1 cellular context compared by ENCODE assay signal in the genomic region with DNA sequence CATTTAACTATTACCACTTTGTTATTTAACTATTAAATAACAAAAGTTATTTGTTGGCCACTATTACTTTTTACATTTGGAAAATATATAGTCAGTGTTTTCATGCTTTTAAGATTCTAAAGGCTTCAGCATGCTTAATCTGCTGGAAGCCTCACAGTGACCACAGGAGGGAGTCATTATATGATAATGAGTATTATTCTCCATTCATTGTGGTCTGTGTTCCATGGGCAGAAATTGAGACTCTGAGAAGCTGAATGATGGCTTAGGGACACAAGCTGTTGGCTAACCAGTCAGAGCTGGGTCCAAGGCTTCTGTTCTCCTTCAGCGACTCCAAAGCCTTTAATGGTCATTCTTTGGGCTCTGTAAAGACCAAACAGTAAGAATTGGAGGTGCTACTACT.
TF ChIP-seq lines count a peak whose summit lies in the region.

No MANE protein-coding gene starts in this region.

TF ChIP-seq in GM23338, 12 proteins besides CTCF, POLR2A, EP300 and RAD21 (continued from another document):
- TF ChIP-seq, protein P1, sequence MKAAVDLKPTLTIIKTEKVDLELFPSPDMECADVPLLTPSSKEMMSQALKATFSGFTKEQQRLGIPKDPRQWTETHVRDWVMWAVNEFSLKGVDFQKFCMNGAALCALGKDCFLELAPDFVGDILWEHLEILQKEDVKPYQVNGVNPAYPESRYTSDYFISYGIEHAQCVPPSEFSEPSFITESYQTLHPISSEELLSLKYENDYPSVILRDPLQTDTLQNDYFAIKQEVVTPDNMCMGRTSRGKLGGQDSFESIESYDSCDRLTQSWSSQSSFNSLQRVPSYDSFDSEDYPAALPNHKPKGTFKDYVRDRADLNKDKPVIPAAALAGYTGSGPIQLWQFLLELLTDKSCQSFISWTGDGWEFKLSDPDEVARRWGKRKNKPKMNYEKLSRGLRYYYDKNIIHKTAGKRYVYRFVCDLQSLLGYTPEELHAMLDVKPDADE (IDR thresholded peaks at IDR 0.05): no peak
- TF ChIP-seq EZH2phosphoT487 (IDR thresholded peaks at IDR 0.05; ENCODE audit: unreplicated experiment) (no peak), JUNB (IDR thresholded peaks at IDR 0.05; ENCODE audit: unreplicated experiment) (no peak), EZH2 (IDR thresholded peaks at IDR 0.05; ENCODE audit: low read depth, unreplicated experiment) (no peak), POLR2AphosphoS5 (IDR thresholded peaks at IDR 0.05; ENCODE audit: low read depth) (no peak), NANOG (IDR thresholded peaks at IDR 0.05; ENCODE audit: borderline replicate concordance) (no peak)
- TF ChIP-seq, protein P2, sequence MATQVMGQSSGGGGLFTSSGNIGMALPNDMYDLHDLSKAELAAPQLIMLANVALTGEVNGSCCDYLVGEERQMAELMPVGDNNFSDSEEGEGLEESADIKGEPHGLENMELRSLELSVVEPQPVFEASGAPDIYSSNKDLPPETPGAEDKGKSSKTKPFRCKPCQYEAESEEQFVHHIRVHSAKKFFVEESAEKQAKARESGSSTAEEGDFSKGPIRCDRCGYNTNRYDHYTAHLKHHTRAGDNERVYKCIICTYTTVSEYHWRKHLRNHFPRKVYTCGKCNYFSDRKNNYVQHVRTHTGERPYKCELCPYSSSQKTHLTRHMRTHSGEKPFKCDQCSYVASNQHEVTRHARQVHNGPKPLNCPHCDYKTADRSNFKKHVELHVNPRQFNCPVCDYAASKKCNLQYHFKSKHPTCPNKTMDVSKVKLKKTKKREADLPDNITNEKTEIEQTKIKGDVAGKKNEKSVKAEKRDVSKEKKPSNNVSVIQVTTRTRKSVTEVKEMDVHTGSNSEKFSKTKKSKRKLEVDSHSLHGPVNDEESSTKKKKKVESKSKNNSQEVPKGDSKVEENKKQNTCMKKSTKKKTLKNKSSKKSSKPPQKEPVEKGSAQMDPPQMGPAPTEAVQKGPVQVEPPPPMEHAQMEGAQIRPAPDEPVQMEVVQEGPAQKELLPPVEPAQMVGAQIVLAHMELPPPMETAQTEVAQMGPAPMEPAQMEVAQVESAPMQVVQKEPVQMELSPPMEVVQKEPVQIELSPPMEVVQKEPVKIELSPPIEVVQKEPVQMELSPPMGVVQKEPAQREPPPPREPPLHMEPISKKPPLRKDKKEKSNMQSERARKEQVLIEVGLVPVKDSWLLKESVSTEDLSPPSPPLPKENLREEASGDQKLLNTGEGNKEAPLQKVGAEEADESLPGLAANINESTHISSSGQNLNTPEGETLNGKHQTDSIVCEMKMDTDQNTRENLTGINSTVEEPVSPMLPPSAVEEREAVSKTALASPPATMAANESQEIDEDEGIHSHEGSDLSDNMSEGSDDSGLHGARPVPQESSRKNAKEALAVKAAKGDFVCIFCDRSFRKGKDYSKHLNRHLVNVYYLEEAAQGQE (IDR thresholded peaks at IDR 0.05; ENCODE audit: unreplicated experiment): no peak
TF ChIP-seq in GM23338: peak in this region for 0.
